10 cellular contexts compared by ENCODE assay signal in genomic region chr19:10295847-10296591, GRCh38. TPM values are rescaled to one million over a fixed set of nuclear protein-coding genes. Genes with fewer than 3 reads are reported as not detected.
A peak's percentile ranks its signal among the peaks of the same experiment; 100 is the strongest.
DNase-seq lines count a peak whose midpoint lies in the region; ATAC-seq, FAIRE-seq and TF ChIP-seq lines count a peak whose summit lies in the region.
"Had no signal": no experiment of that assay in that cellular context is flagged by ENCODE, and none has a peak within 500 bp of the region (broad histone marks: within the 10 kb centered on the region; RNA-seq: fewer than 3 reads in every experiment).

No MANE protein-coding gene starts in this region.

- H4K8ac ChIP-seq in IMR-90 (ENCODE audit: low read depth in 2 of 2, low read length in 2 of 2): no peak overlapping the region

- H4K91ac ChIP-seq in IMR-90 (ENCODE audit: insufficient read depth, low read depth, low read length): no peak overlapping the region

- no peak overlapping the region for H3K18ac ChIP-seq in IMR-90 (ENCODE audit: low read depth, low read length)

- H3K9me1 ChIP-seq in IMR-90 (ENCODE audit: insufficient read depth, low read length): no peaks in the 10 kb centered on the region

- H3K79me1 ChIP-seq in IMR-90 (ENCODE audit: low read depth in 1 of 2, low read length in 2 of 2): peaks cover 0 to 4% of the 10 kb centered on the region in 2 experiments; a peak in 1 of 4 replicates

- no peak overlapping the region for H3K9ac ChIP-seq in IMR-90 (ENCODE audit: low read depth, low read length)
- no peak overlapping the region for H3K9ac ChIP-seq in neural progenitor cell

- H3K14ac ChIP-seq in IMR-90 (replicated peaks; ENCODE audit: low read depth, low read length): no peak overlapping the region

- peak overlapping the region in 7 of 8 donors; percentile 48 to 93 (median 73) for H3K27ac Mint-ChIP-seq in CD8-positive, alpha-beta memory T cell
- H3K27ac Mint-ChIP-seq in effector memory CD8-positive, alpha-beta T cell: peak overlapping the region; percentile 52 to 65
- H3K27ac Mint-ChIP-seq in neural progenitor cell: no peak overlapping the region

- H3K4me3 Mint-ChIP-seq in CD8-positive, alpha-beta memory T cell: peak overlapping the region; percentile 78 to 93 (median 86)
- peak overlapping the region; percentile 81 to 96 for H3K4me3 Mint-ChIP-seq in effector memory CD8-positive, alpha-beta T cell
- H3K4me3 Mint-ChIP-seq in neural progenitor cell: peak overlapping the region; percentile 60

- H4K20me1 ChIP-seq in IMR-90 (ENCODE audit: insufficient read depth, low read length): peaks cover 6% of the 10 kb centered on the region
- peaks cover 55% of the 10 kb centered on the region for H4K20me1 ChIP-seq in neural progenitor cell (ENCODE audit: low read depth)

- H3K27ac ChIP-seq in CD8-positive, alpha-beta memory T cell (ENCODE audit: low read depth, low read length): no peak overlapping the region
- H3K27ac ChIP-seq in IMR-90 (ENCODE audit: insufficient read depth, low read length) (no peak overlapping the region), neural progenitor cell (no peak overlapping the region)
- H3K27ac ChIP-seq: cardiac muscle cell had no signal

- POLR2A ChIA-PET in CD8-positive, alpha-beta memory T cell (lab: Charles Lee): no interaction called here
- POLR2A ChIA-PET in IMR-90 (lab: Charles Lee; ENCODE audit: unreplicated experiment): no interaction called here

- no peak overlapping the region for H2BK20ac ChIP-seq in IMR-90 (ENCODE audit: low read depth, low read length)

- TF ChIP-seq CTCF in IMR-90 (conservative IDR thresholded peaks at IDR 0.05; ENCODE audit: low read depth, low read length): no peak
- no peak for TF ChIP-seq CTCF in neural progenitor cell (IDR thresholded peaks at IDR 0.05)

- CTCF ChIA-PET in CD8-positive, alpha-beta memory T cell (lab: Charles Lee): interaction anchor here (1.2 kb wide), 1 partner anchor 26 kb away, joined by 7 read pairs; the partner anchor contains the start of gene ICAM1
- CTCF ChIA-PET in IMR-90 (lab: Yijun Ruan, JAX): no interaction called here

- no peak overlapping the region for H2AK9ac ChIP-seq in IMR-90 (replicated peaks; ENCODE audit: low read depth, low read length, poor library complexity)

- H2BK120ac ChIP-seq in IMR-90 (ENCODE audit: low read depth, low read length): no peak overlapping the region

- no peak for TF ChIP-seq RAD21 in IMR-90 (IDR thresholded peaks at IDR 0.05; ENCODE audit: low read length)

- no peak overlapping the region for H3K23ac ChIP-seq in IMR-90 (ENCODE audit: low read depth, low read length)

- 48% methylated on average over 22 of the region's 58 CpGs; no CpG with 5 or more reads in 1 of the 2 experiments for WGBS in IMR-90 (ENCODE audit: extremely low coverage in 2 of 2, insufficient read length in 1 of 2), 2 experiments

- H3K4me1 Mint-ChIP-seq in CD8-positive, alpha-beta memory T cell: peaks cover 31 to 40% (median 31%) of the 10 kb centered on the region in 3 donors
- H3K4me1 Mint-ChIP-seq in effector memory CD8-positive, alpha-beta T cell (ENCODE audit: low read depth in 2 of 2): peaks cover 26 to 32% of the 10 kb centered on the region in 2 donors
- peaks cover 21% of the 10 kb centered on the region for H3K4me1 Mint-ChIP-seq in neural progenitor cell

- no TSS peak for BruUV-seq in IMR-90 (replicated peaks; lab: Mats Ljungman, UMichigan)

- H3K36me3 Mint-ChIP-seq in CD8-positive, alpha-beta memory T cell: no peaks in the 10 kb centered on the region
- H3K36me3 Mint-ChIP-seq in effector memory CD8-positive, alpha-beta T cell (ENCODE audit: insufficient read depth): peaks cover 18% of the 10 kb centered on the region
- no peaks in the 10 kb centered on the region for H3K36me3 Mint-ChIP-seq in neural progenitor cell

- peaks cover 31 to 36% of the 10 kb centered on the region in 2 donors for H3K27me3 Mint-ChIP-seq in CD8-positive, alpha-beta memory T cell
- H3K27me3 Mint-ChIP-seq in effector memory CD8-positive, alpha-beta T cell: peaks cover 18 to 38% of the 10 kb centered on the region in 2 donors
- H3K27me3 Mint-ChIP-seq in neural progenitor cell (ENCODE audit: insufficient read depth, low read depth): peaks cover 66% of the 10 kb centered on the region

- peak overlapping the region; percentile 33 for H2AFZ ChIP-seq in IMR-90 (replicated peaks; ENCODE audit: low read length, poor library complexity)
- no peak overlapping the region for H2AFZ ChIP-seq in neural progenitor cell (replicated peaks)

- H3K9me3 Mint-ChIP-seq in CD8-positive, alpha-beta memory T cell: no peaks in the 10 kb centered on the region
- no peaks in the 10 kb centered on the region for H3K9me3 Mint-ChIP-seq in effector memory CD8-positive, alpha-beta T cell
- H3K9me3 Mint-ChIP-seq in neural progenitor cell: no peaks in the 10 kb centered on the region

- ATAC-seq in IMR-90 (ENCODE audit: low read depth) (no peak), HG02840 (IDR thresholded peaks at IDR 0.05; ENCODE audit: low FRiP score, unreplicated experiment) (no peak)
- no peak for ATAC-seq in effector memory CD8-positive, alpha-beta T cell (replicated peaks)

- no peak overlapping the region for H4K5ac ChIP-seq in IMR-90 (ENCODE audit: low read depth, low read length)

- H3K56ac ChIP-seq in IMR-90 (ENCODE audit: extremely low read depth, insufficient read depth, low read length): no peak overlapping the region

- H3K4me3 ChIP-seq in CD8-positive, alpha-beta memory T cell (ENCODE audit: low read length): peak overlapping the region; percentile 69
- H3K4me3 ChIP-seq in IMR-90 (ENCODE audit: insufficient read depth, low read depth, low read length): no peak overlapping the region
- H3K4me3 ChIP-seq in neural progenitor cell: peak overlapping the region; percentile 30
- H3K4me3 ChIP-seq: cardiac muscle cell had no signal

- H3K4me1 ChIP-seq in CD8-positive, alpha-beta memory T cell (ENCODE audit: insufficient read depth, low read length): peaks cover 42% of the 10 kb centered on the region
- H3K4me1 ChIP-seq in IMR-90 (ENCODE audit: control insufficient read depth, insufficient read depth, low read length): peaks cover 10% of the 10 kb centered on the region
- peaks cover 5% of the 10 kb centered on the region for H3K4me1 ChIP-seq in neural progenitor cell

- no peaks in the 10 kb centered on the region for H3K36me3 ChIP-seq in CD8-positive, alpha-beta memory T cell (ENCODE audit: insufficient read depth, low read length)
- H3K36me3 ChIP-seq in IMR-90 (ENCODE audit: control insufficient read depth, insufficient read depth, low read length): peaks cover 14% of the 10 kb centered on the region; the same call in 1 of the 2 replicates
- H3K36me3 ChIP-seq in neural progenitor cell: no peaks in the 10 kb centered on the region
- H3K36me3 ChIP-seq: cardiac muscle cell had no signal

- intact Hi-C loops in IMR-90 (cut with micrococcal nuclease): no loop called here

- H3F3A ChIP-seq in neural progenitor cell (ENCODE audit: low read depth): peaks cover 51% of the 10 kb centered on the region

- in situ Hi-C loops in IMR-90 (cut with MboI; ENCODE audit: low sequenced_read_pairs): no loop called here

- H3K27me3 ChIP-seq in CD8-positive, alpha-beta memory T cell (ENCODE audit: insufficient read depth, low read length, poor library complexity, severe bottlenecking): peaks cover 40% of the 10 kb centered on the region
- no peaks in the 10 kb centered on the region; the same call in 1 of the 2 replicates for H3K27me3 ChIP-seq in IMR-90 (ENCODE audit: control insufficient read depth, insufficient read depth, low read length)
- H3K27me3 ChIP-seq in neural progenitor cell: peaks cover 97% of the 10 kb centered on the region

- H3K79me2 ChIP-seq in neural progenitor cell (ENCODE audit: low read depth): no peaks in the 10 kb centered on the region

- no peaks in the 10 kb centered on the region for H3K9me3 ChIP-seq in CD8-positive, alpha-beta memory T cell (ENCODE audit: low read length)
- H3K9me3 ChIP-seq in IMR-90 (ENCODE audit: control insufficient read depth, insufficient read depth, low read length) (no peaks in the 10 kb centered on the region), neural progenitor cell (ENCODE audit: low read depth) (no peaks in the 10 kb centered on the region)

- H2BK15ac ChIP-seq in IMR-90 (ENCODE audit: low read depth, low read length): no peak overlapping the region

- H3K4me2 ChIP-seq in IMR-90 (ENCODE audit: low read depth, low read length) (0 out of 2 replicates have a peak overlapping the region, but pooled peaks have one; percentile 11), neural progenitor cell (peak overlapping the region; percentile 68)

- dilution Hi-C loops in IMR-90 (cut with HindIII; ENCODE audit: low sequenced_read_pairs, unreplicated experiment): no loop called here

- H2BK5ac ChIP-seq in IMR-90 (ENCODE audit: low read depth, low read length, poor library complexity, severe bottlenecking): no peak overlapping the region

- no peak for TF ChIP-seq POLR2A in IMR-90 (IDR thresholded peaks at IDR 0.05; ENCODE audit: low read depth, low read length)

- DNase-seq in CD8-positive, alpha-beta memory T cell: no peak
- no peak for DNase-seq in IMR-90
- no peak for DNase-seq in effector memory CD8-positive, alpha-beta T cell
- peak; percentile 79 for DNase-seq in neural progenitor cell (ENCODE audit: low spot score)
- no peak for DNase-seq in effector CD8-positive, alpha-beta T cell (lab: John Stamatoyannopoulos, UW)
- no peak for DNase-seq in NCI-H1694 treated with DMSO at 0.1 percent for 48 hours (lab: John Stamatoyannopoulos, UW)
- no peak for DNase-seq in GM19239 (ENCODE audit: insufficient read length, low spot score)
- DNase-seq: islet precursor cell had no signal

- no peak overlapping the region for H3K4ac ChIP-seq in IMR-90 (ENCODE audit: low read depth, low read length)

- FAIRE-seq in GM19239 (lab: Jason Lieb, UNC): no peak

- H2AK5ac ChIP-seq in IMR-90 (ENCODE audit: low read depth, low read length): 0 out of 2 replicates have a peak overlapping the region, but pooled peaks have one; percentile 24

RNA-seq across cellular contexts. Expression of gene ICAM5, which starts 6.3 kb away (rescaled TPM):
- 1 to 10 TPM; 1.8 to 2.0 TPM for total RNA-seq in CD8-positive, alpha-beta memory T cell
- not detected for polyA plus RNA-seq in CD8-positive, alpha-beta memory T cell
- 2.5 and 3.0 TPM in 2 replicates for total RNA-seq in IMR-90 (2012; rRNA removed)
- polyA plus RNA-seq in IMR-90 (2012; rRNA removed): 23.9 and 26.5 TPM in 2 replicates
- polyA plus RNA-seq in IMR-90 (2012; cell fraction: cytosol; rRNA removed): 13.1 and 22.4 TPM in 2 replicates
- 107 and 283 TPM in 2 replicates for polyA plus RNA-seq in IMR-90 (2012; cell fraction: nucleus; rRNA removed; ENCODE audit: low replicate concordance)
- 0.46 TPM in 1 of 2 replicates, not detected in the other for total RNA-seq in neural progenitor cell (ENCODE audit: low replicate concordance)

RNA-seq across cellular contexts. Expression of gene ICAM4, which starts 9.3 kb away (rescaled TPM):
- under 1 TPM; 0.15 to 0.33 TPM for total RNA-seq in CD8-positive, alpha-beta memory T cell
- polyA plus RNA-seq in CD8-positive, alpha-beta memory T cell: 0.95 TPM
- total RNA-seq in IMR-90 (2012; rRNA removed) (2.3 and 2.5 TPM in 2 replicates), neural progenitor cell (ENCODE audit: low replicate concordance) (0.15 TPM in 1 of 2 replicates, not detected in the other)
- 4.0 TPM in 2 replicates for polyA plus RNA-seq in IMR-90 (2012; rRNA removed)
- polyA plus RNA-seq in IMR-90 (2012; cell fraction: cytosol; rRNA removed): 4.6 and 6.4 TPM in 2 replicates
- polyA plus RNA-seq in IMR-90 (2012; cell fraction: nucleus; rRNA removed; ENCODE audit: low replicate concordance): 1.1 and 1.2 TPM in 2 replicates

RNA-seq across cellular contexts. Expression of gene ZGLP1, which starts 13.6 kb away (rescaled TPM):
- 1 to 10 TPM; 5.6 to 7.3 TPM for total RNA-seq in CD8-positive, alpha-beta memory T cell
- 0.56 TPM for polyA plus RNA-seq in CD8-positive, alpha-beta memory T cell
- 0.54 TPM in 1 of 2 replicates, not detected in the other for total RNA-seq in IMR-90 (2012; rRNA removed)
- 3.1 and 4.1 TPM in 2 replicates for polyA plus RNA-seq in IMR-90 (2012; rRNA removed)
- polyA plus RNA-seq in IMR-90 (2012; cell fraction: cytosol; rRNA removed): 1.4 and 1.5 TPM in 2 replicates
- polyA plus RNA-seq in IMR-90 (2012; cell fraction: nucleus; rRNA removed; ENCODE audit: low replicate concordance): 15.5 and 25.2 TPM in 2 replicates
- 2.4 and 4.6 TPM in 2 replicates for total RNA-seq in neural progenitor cell (ENCODE audit: low replicate concordance)

RNA-seq across cellular contexts. Expression of gene FDX2, which starts 19.8 kb away (rescaled TPM):
- total RNA-seq in CD8-positive, alpha-beta memory T cell: 10 to 100 TPM; 29.6 to 30.0 TPM
- 16.1 TPM for polyA plus RNA-seq in CD8-positive, alpha-beta memory T cell
- 39.8 and 40.8 TPM in 2 replicates for total RNA-seq in IMR-90 (2012; rRNA removed)
- 72.0 and 82.3 TPM in 2 replicates for polyA plus RNA-seq in IMR-90 (2012; rRNA removed)
- 124 and 216 TPM in 2 replicates for polyA plus RNA-seq in IMR-90 (2012; cell fraction: cytosol; rRNA removed)
- 37.1 and 117 TPM in 2 replicates for polyA plus RNA-seq in IMR-90 (2012; cell fraction: nucleus; rRNA removed; ENCODE audit: low replicate concordance)
- total RNA-seq in neural progenitor cell (ENCODE audit: low replicate concordance): 7.4 and 11.4 TPM in 2 replicates

RNA-seq across cellular contexts. Expression of gene ICAM1, which starts 25.1 kb away (rescaled TPM):
- total RNA-seq in CD8-positive, alpha-beta memory T cell: 10 to 100 TPM; 65.8 to 66.8 TPM
- 13.1 TPM for polyA plus RNA-seq in CD8-positive, alpha-beta memory T cell
- total RNA-seq in IMR-90 (2012; rRNA removed) (6.9 and 10.6 TPM in 2 replicates), neural progenitor cell (ENCODE audit: low replicate concordance) (0.40 and 0.80 TPM in 2 replicates)
- 18.3 and 19.1 TPM in 2 replicates for polyA plus RNA-seq in IMR-90 (2012; rRNA removed)
- 11.0 and 21.7 TPM in 2 replicates for polyA plus RNA-seq in IMR-90 (2012; cell fraction: cytosol; rRNA removed)
- 16.7 and 18.8 TPM in 2 replicates for polyA plus RNA-seq in IMR-90 (2012; cell fraction: nucleus; rRNA removed; ENCODE audit: low replicate concordance)
